ENCODE assay signal across 1 cellular context in the genomic region with DNA sequence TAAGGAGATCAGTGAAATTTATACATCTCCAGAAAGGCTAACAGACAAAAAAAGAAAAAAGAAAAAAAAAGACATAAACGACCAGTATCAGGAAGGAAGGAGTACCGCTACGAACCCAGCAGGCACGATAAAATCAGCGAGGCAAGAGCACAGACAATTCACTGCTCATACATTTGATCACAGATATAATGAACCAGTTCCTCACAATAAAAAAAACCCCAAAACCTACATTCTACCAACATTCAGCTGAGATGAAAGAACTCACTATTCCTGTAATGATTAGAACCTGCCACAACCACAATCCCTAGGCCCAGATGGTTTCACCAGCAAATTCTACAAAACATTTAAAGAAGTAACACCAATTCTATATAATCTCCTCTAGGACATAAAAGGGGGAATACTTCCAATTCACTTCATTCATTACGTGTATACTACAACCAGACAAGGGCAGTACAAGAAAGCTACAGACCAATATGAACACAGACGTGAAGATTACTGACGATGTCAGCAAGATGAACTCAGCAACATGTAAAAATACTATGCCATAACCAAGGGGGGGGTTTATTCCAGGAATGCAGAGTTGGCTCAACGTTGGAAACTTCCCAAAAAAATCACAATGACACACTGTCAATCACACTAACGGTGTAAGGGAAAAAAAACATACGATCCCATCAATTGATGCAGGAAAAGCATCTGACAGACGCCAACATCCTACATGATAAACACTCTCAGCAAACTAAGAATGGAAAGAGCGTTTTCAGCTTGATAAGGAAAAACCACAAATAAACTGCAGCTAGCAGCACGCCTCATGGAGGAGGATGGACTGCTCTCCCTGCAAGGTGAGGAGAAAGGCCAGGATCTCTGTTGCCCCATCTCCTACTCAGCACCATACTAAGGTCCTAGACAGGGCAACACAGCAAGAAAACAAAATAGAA.
TF ChIP-seq lines count a peak whose summit lies in the region.

No MANE protein-coding gene starts in this region.

TF ChIP-seq in K562, 482 proteins besides CTCF, POLR2A, EP300 and RAD21 (continued from another document):
- TF ChIP-seq PBX2 (CRISPR knock-in tag; IDR thresholded peaks at IDR 0.05; ENCODE audit: low read depth) (no peak), PBX2 (tag; conservative IDR thresholded peaks at IDR 0.05; ENCODE audit: low read depth) (peak; percentile 62)
